In genomic region chr10:31314256-31315183, GRCh38 we compare ENCODE assay signal across 1 cellular context.
TF ChIP-seq lines count a peak whose summit lies in the region.

No MANE protein-coding gene starts in this region.

TF ChIP-seq in IMR-90, 13 proteins besides CTCF, POLR2A, EP300 and RAD21:
- TF ChIP-seq MAZ (IDR thresholded peaks at IDR 0.05; ENCODE audit: borderline replicate concordance, low read depth, low read length) (no peak), BHLHE40 (IDR thresholded peaks at IDR 0.05; ENCODE audit: low read depth, low read length) (no peak), CEBPB (IDR thresholded peaks at IDR 0.05; ENCODE audit: low read depth, low read length) (no peak)
